Comparison of ENCODE assay signal across 8 cellular contexts in genomic region chr7:94655562-94655883, GRCh38. TPM values are rescaled to one million over a fixed set of nuclear protein-coding genes. Genes with fewer than 3 reads are reported as not detected.
DNase-seq lines count a peak whose midpoint lies in the region; ATAC-seq and TF ChIP-seq lines count a peak whose summit lies in the region.

No MANE protein-coding gene starts in this region.

- H3K36me3 ChIP-seq in ES-I3 (ENCODE audit: insufficient read depth, low read length) (no peaks in the 10 kb centered on the region), SK-N-MC (ENCODE audit: insufficient read depth, low read length) (no peaks in the 10 kb centered on the region), prostate gland (no peaks in the 10 kb centered on the region)

- intact Hi-C loops in prostate gland (cut with DNase I): loop anchor here (5.0 to 10.0 kb wide), 4 partner anchors 148 to 358 kb away; partner anchors contain the start of gene CASD1

- DNase-seq in SK-N-MC (ENCODE audit: low read depth, low spot score): no peak
- no peak for DNase-seq in fibroblast of pulmonary artery (ENCODE audit: low read depth)
- DNase-seq in prostate gland (ENCODE audit: low spot score): no peak
- DNase-seq in LoVo (ENCODE audit: low spot score): no peak
- DNase-seq in DMS79 (lab: John Stamatoyannopoulos, UW): no peak

- H3K4me3 ChIP-seq in SK-N-MC (peak overlapping the region; percentile 92), fibroblast of pulmonary artery (replicated peaks; ENCODE audit: low read depth, low read length) (peak overlapping the region; percentile 79), prostate gland (peak overlapping the region; percentile 43 to 58)

- TF ChIP-seq CTCF in fibroblast of pulmonary artery (IDR thresholded peaks at IDR 0.05; ENCODE audit: low read length, missing control alignments): no peak
- TF ChIP-seq CTCF in prostate gland (IDR thresholded peaks at IDR 0.05): no peak

- 1% methylated on average over 19 of the region's 19 CpGs for WGBS in prostate gland

- peaks cover 5% of the 10 kb centered on the region for H3K4me1 ChIP-seq in ES-I3 (ENCODE audit: insufficient read depth, low read length)
- H3K4me1 ChIP-seq in prostate gland (replicated peaks): no peaks in the 10 kb centered on the region

- H3K27ac ChIP-seq in SK-N-MC (peak overlapping the region; percentile 4; the same call in 1 of the 2 replicates), prostate gland (peak overlapping the region; percentile 67 to 68)

- no peak for TF ChIP-seq POLR2A in prostate gland (IDR thresholded peaks at IDR 0.05)

- peak overlapping the region; percentile 73 for H3K9ac ChIP-seq in ES-I3 (ENCODE audit: low read depth, low read length)
- peak overlapping the region; percentile 75 for H3K9ac ChIP-seq in SK-N-MC (ENCODE audit: insufficient read length)

- H3K27me3 ChIP-seq in prostate gland (replicated peaks; ENCODE audit: insufficient read depth): no peaks in the 10 kb centered on the region

- ATAC-seq in GM21367 (IDR thresholded peaks at IDR 0.05; ENCODE audit: unreplicated experiment) (no peak), GM18519 (IDR thresholded peaks at IDR 0.05; ENCODE audit: low FRiP score, unreplicated experiment) (no peak)

- H3K9me3 ChIP-seq in ES-I3 (ENCODE audit: control insufficient read depth, insufficient read depth, low read length) (no peaks in the 10 kb centered on the region), SK-N-MC (ENCODE audit: low read depth, low read length) (no peaks in the 10 kb centered on the region), prostate gland (no peaks in the 10 kb centered on the region)

RNA-seq across cellular contexts. Expression of gene SGCE, which starts 0.4 kb away (rescaled TPM):
- 100 to 1,000 TPM in 1 of 2 donors, 10 to 100 TPM in 1; 34.9 to 113 TPM for total RNA-seq in prostate gland
